Comparison of ENCODE assay signal across 11 cellular contexts in genomic region chr2:96539215-96539920, GRCh38. TPM values are rescaled to one million over a fixed set of nuclear protein-coding genes. Genes with fewer than 3 reads are reported as not detected.
A peak's percentile ranks its signal among the peaks of the same experiment; 100 is the strongest.
DNase-seq lines count a peak whose midpoint lies in the region; ATAC-seq and TF ChIP-seq lines count a peak whose summit lies in the region.
"Had no signal": no experiment of that assay in that cellular context is flagged by ENCODE, and none has a peak within 500 bp of the region (broad histone marks: within the 10 kb centered on the region; RNA-seq: fewer than 3 reads in every experiment).

No MANE protein-coding gene starts in this region.

- H3K9me3 ChIP-seq in CD8-positive, alpha-beta memory T cell (ENCODE audit: low read length) = no peaks in the 10 kb centered on the region
- H3K9me3 ChIP-seq in HUES6 (ENCODE audit: control insufficient read depth, insufficient read depth, low read depth, low read length) (no peaks in the 10 kb centered on the region), duodenal mucosa (ENCODE audit: control insufficient read depth in 1 of 2, low read length in 2 of 2) (no peaks in the 10 kb centered on the region)

- no peaks in the 10 kb centered on the region for H3K27me3 ChIP-seq in CD8-positive, alpha-beta memory T cell (ENCODE audit: insufficient read depth, low read length, poor library complexity, severe bottlenecking)
- H3K27me3 ChIP-seq in HUES6 (ENCODE audit: control insufficient read depth, insufficient read depth, low read length) (peaks cover 26% of the 10 kb centered on the region), duodenal mucosa (ENCODE audit: control insufficient read depth in 1 of 2, insufficient read depth in 2 of 2, low read length in 2 of 2) (peaks cover 3 to 5% of the 10 kb centered on the region in 2 donors)

- TF ChIP-seq CTCF in progenitor cell of endocrine pancreas (IDR thresholded peaks at IDR 0.05; ENCODE audit: unreplicated experiment) = no peak
- no peak for TF ChIP-seq CTCF in omental fat pad (IDR thresholded peaks at IDR 0.05)

- H3K4me1 Mint-ChIP-seq in CD8-positive, alpha-beta memory T cell = peaks cover 54 to 71% (median 56%) of the 10 kb centered on the region in 3 donors
- peaks cover 6% of the 10 kb centered on the region for H3K4me1 Mint-ChIP-seq in progenitor cell of endocrine pancreas (ENCODE audit: low read depth)

- no peak overlapping the region for H3K9ac ChIP-seq in HUES6 (ENCODE audit: low read length)
- H3K9ac ChIP-seq in duodenal mucosa (ENCODE audit: low read depth in 1 of 2, low read length in 2 of 2) = peak overlapping the region; percentile 27 to 48

- ATAC-seq in omental fat pad (ENCODE audit: low FRiP score) (no peak), HG03108 (IDR thresholded peaks at IDR 0.05; ENCODE audit: unreplicated experiment) (no peak)

- peaks cover 0 to 2% (median 0%) of the 10 kb centered on the region in 5 donors for H3K9me3 Mint-ChIP-seq in CD8-positive, alpha-beta memory T cell
- H3K9me3 Mint-ChIP-seq in progenitor cell of endocrine pancreas (ENCODE audit: low read depth) = no peaks in the 10 kb centered on the region

- H3K27ac Mint-ChIP-seq in CD8-positive, alpha-beta memory T cell = peak overlapping the region; percentile 96 to 100 (median 98)
- H3K27ac Mint-ChIP-seq in progenitor cell of endocrine pancreas = no peak overlapping the region

- no peak for DNase-seq in CD8-positive, alpha-beta memory T cell
- DNase-seq in progenitor cell of endocrine pancreas (ENCODE audit: low spot score, unreplicated experiment) = no peak
- no peak for DNase-seq in omental fat pad (ENCODE audit: low spot score)
- no peak for DNase-seq in NCI-H226
- DNase-seq in HuH-7.5 (ENCODE audit: low spot score) = no peak
- DNase-seq: cortex of kidney had no signal

- CTCF ChIA-PET in CD8-positive, alpha-beta memory T cell (lab: Charles Lee) = interaction anchor here (1.1 to 6.3 kb wide), 8 partner anchors 8 to 261 kb away, joined by 3 to 71 read pairs (median 11); no protein-coding TSS in a partner anchor

- H3K4me1 ChIP-seq in CD8-positive, alpha-beta memory T cell (ENCODE audit: insufficient read depth, low read length) = peaks cover 55% of the 10 kb centered on the region
- H3K4me1 ChIP-seq in HUES6 (ENCODE audit: control insufficient read depth, insufficient read depth, low read length) (peaks cover 29% of the 10 kb centered on the region), duodenal mucosa (ENCODE audit: control insufficient read depth in 1 of 2, insufficient read depth in 2 of 2, low read length in 2 of 2) (peaks cover 28 to 30% of the 10 kb centered on the region in 2 donors)

- POLR2A ChIA-PET in CD8-positive, alpha-beta memory T cell (lab: Charles Lee) = interaction anchor here (0.8 to 6.1 kb wide), 9 partner anchors 8 to 235 kb away, joined by 3 to 71 read pairs (median 7); no protein-coding TSS in a partner anchor

- H3K4me3 Mint-ChIP-seq in CD8-positive, alpha-beta memory T cell = peak overlapping the region; percentile 86 to 98 (median 97)
- peak overlapping the region; percentile 69 for H3K4me3 Mint-ChIP-seq in progenitor cell of endocrine pancreas (ENCODE audit: low read depth)

- peaks cover 0 to 10% of the 10 kb centered on the region in 2 donors for H3K27me3 Mint-ChIP-seq in CD8-positive, alpha-beta memory T cell
- H3K27me3 Mint-ChIP-seq in progenitor cell of endocrine pancreas = peaks cover 25% of the 10 kb centered on the region

- peak overlapping the region; percentile 92 for H3K27ac ChIP-seq in CD8-positive, alpha-beta memory T cell (ENCODE audit: low read depth, low read length)
- no peak overlapping the region for H3K27ac ChIP-seq in HUES6 (ENCODE audit: low read depth, low read length)
- H3K27ac ChIP-seq in duodenal mucosa (ENCODE audit: low read depth, low read length) = no peak overlapping the region
- H3K27ac ChIP-seq: VCaP had no signal

- H3K4me3 ChIP-seq in CD8-positive, alpha-beta memory T cell (ENCODE audit: low read length) = peak overlapping the region; percentile 99
- H3K4me3 ChIP-seq in HUES6 (ENCODE audit: low read depth, low read length) = peak overlapping the region; percentile 74
- H3K4me3 ChIP-seq in duodenal mucosa (ENCODE audit: low read depth in 1 of 2, low read length in 2 of 2) = peak overlapping the region; percentile 69 to 85

- H3K36me3 ChIP-seq in CD8-positive, alpha-beta memory T cell (ENCODE audit: insufficient read depth, low read length) = peaks cover 5% of the 10 kb centered on the region
- H3K36me3 ChIP-seq in HUES6 (ENCODE audit: control insufficient read depth, insufficient read depth, low read length) (no peaks in the 10 kb centered on the region), duodenal mucosa (ENCODE audit: control insufficient read depth in 1 of 2, insufficient read depth in 2 of 2, low read length in 2 of 2) (no peaks in the 10 kb centered on the region)

- peaks cover 0 to 61% (median 6%) of the 10 kb centered on the region in 3 donors for H3K36me3 Mint-ChIP-seq in CD8-positive, alpha-beta memory T cell
- peaks cover 2% of the 10 kb centered on the region for H3K36me3 Mint-ChIP-seq in progenitor cell of endocrine pancreas (ENCODE audit: insufficient read depth)

RNA-seq across cellular contexts. Expression of gene ARID5A, which starts 2.8 kb away (rescaled TPM):
- total RNA-seq in CD8-positive, alpha-beta memory T cell = 100 to 1,000 TPM; 146 to 147 TPM
- 84.0 TPM for polyA plus RNA-seq in CD8-positive, alpha-beta memory T cell
- total RNA-seq in progenitor cell of endocrine pancreas (7.1 and 7.7 TPM in 2 replicates), omental fat pad (10 to 100 TPM; 26.2 to 79.7 (median 41.8) TPM)

RNA-seq across cellular contexts. Expression of gene NEURL3, which starts 34.2 kb away (rescaled TPM):
- under 1 TPM in 1 of 2 experiments, not detected in 1; 0.22 TPM for total RNA-seq in CD8-positive, alpha-beta memory T cell
- polyA plus RNA-seq in CD8-positive, alpha-beta memory T cell = not detected
- total RNA-seq in progenitor cell of endocrine pancreas (0.78 and 0.86 TPM in 2 replicates), omental fat pad (under 1 TPM in 1 of 4 donors, not detected in 3; 0.56 TPM)
- polyA plus RNA-seq: keratinocyte had no signal
